ENCODE assay signal across 1 cellular context in genomic region chr9:85741875-85742629, GRCh38.
TF ChIP-seq lines count a peak whose summit lies in the region.

A gene with protein sequence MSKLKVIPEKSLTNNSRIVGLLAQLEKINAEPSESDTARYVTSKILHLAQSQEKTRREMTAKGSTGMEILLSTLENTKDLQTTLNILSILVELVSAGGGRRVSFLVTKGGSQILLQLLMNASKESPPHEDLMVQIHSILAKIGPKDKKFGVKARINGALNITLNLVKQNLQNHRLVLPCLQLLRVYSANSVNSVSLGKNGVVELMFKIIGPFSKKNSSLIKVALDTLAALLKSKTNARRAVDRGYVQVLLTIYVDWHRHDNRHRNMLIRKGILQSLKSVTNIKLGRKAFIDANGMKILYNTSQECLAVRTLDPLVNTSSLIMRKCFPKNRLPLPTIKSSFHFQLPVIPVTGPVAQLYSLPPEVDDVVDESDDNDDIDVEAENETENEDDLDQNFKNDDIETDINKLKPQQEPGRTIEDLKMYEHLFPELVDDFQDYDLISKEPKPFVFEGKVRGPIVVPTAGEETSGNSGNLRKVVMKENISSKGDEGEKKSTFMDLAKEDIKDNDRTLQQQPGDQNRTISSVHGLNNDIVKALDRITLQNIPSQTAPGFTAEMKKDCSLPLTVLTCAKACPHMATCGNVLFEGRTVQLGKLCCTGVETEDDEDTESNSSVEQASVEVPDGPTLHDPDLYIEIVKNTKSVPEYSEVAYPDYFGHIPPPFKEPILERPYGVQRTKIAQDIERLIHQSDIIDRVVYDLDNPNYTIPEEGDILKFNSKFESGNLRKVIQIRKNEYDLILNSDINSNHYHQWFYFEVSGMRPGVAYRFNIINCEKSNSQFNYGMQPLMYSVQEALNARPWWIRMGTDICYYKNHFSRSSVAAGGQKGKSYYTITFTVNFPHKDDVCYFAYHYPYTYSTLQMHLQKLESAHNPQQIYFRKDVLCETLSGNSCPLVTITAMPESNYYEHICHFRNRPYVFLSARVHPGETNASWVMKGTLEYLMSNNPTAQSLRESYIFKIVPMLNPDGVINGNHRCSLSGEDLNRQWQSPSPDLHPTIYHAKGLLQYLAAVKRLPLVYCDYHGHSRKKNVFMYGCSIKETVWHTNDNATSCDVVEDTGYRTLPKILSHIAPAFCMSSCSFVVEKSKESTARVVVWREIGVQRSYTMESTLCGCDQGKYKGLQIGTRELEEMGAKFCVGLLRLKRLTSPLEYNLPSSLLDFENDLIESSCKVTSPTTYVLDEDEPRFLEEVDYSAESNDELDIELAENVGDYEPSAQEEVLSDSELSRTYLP (minus strand): TSS chr9:85741954. CDS start chr9:85712533, 29,421 bp downstream.

TF ChIP-seq in HEK293, 187 proteins besides CTCF, POLR2A, EP300 and RAD21 (continued from another document and continues in another):
- TF ChIP-seq ZNF148 (tag by site-specific recombination; IDR thresholded peaks at IDR 0.05; ENCODE audit: borderline replicate concordance) (no peak), ZNF214 (tag by site-specific recombination; IDR thresholded peaks at IDR 0.05; ENCODE audit: borderline replicate concordance) (no peak), ZNF174 (tag by site-specific recombination; IDR thresholded peaks at IDR 0.05) (no peak), ZNF555 (tag by site-specific recombination; conservative IDR thresholded peaks at IDR 0.05) (no peak), KLF1 (tag by site-specific recombination; IDR thresholded peaks at IDR 0.05) (peak; percentile 87), ZNF621 (tag by site-specific recombination; IDR thresholded peaks at IDR 0.05) (no peak), IKZF3 (tag by site-specific recombination; IDR thresholded peaks at IDR 0.05) (peak; percentile 88), KLF10 (tag by site-specific recombination; IDR thresholded peaks at IDR 0.05) (peak; percentile 97), ZNF596 (tag by site-specific recombination; IDR thresholded peaks at IDR 0.05) (no peak), ZNF248 (tag by site-specific recombination; IDR thresholded peaks at IDR 0.05) (no peak), ZNF266 (tag by site-specific recombination; IDR thresholded peaks at IDR 0.05; ENCODE audit: low read depth) (no peak), GFI1B (tag by site-specific recombination; IDR thresholded peaks at IDR 0.05) (peak; percentile 80), ZXDB (tag by site-specific recombination; IDR thresholded peaks at IDR 0.05) (peak; percentile 55), ZNF510 (tag by site-specific recombination; IDR thresholded peaks at IDR 0.05; ENCODE audit: insufficient replicate concordance) (no peak), ZNF624 (tag by site-specific recombination; IDR thresholded peaks at IDR 0.05) (no peak), ZNF837 (tag by site-specific recombination; IDR thresholded peaks at IDR 0.05) (no peak), ZNF121 (tag by site-specific recombination; IDR thresholded peaks at IDR 0.05) (no peak), ZBTB7A (tag by site-specific recombination; IDR thresholded peaks at IDR 0.05; ENCODE audit: low read depth) (no peak), ZNF600 (tag by site-specific recombination; IDR thresholded peaks at IDR 0.05) (peak; percentile 57), ZBTB8A (tag by site-specific recombination; IDR thresholded peaks at IDR 0.05) (peak; percentile 10), ZNF776 (tag by site-specific recombination; IDR thresholded peaks at IDR 0.05; ENCODE audit: borderline replicate concordance) (no peak), ZNF169 (tag by site-specific recombination; IDR thresholded peaks at IDR 0.05) (no peak), ZNF791 (tag by site-specific recombination; IDR thresholded peaks at IDR 0.05) (no peak), PBX3 (CRISPR knock-in tag; IDR thresholded peaks at IDR 0.05) (peak; percentile 87), ZNF747 (tag by site-specific recombination; IDR thresholded peaks at IDR 0.05) (no peak), TSHZ1 (tag by site-specific recombination; IDR thresholded peaks at IDR 0.05; ENCODE audit: borderline replicate concordance) (peak; percentile 5; the same call in 1 of the 2 replicates), HOXA7 (CRISPR knock-in tag; IDR thresholded peaks at IDR 0.05; ENCODE audit: borderline replicate concordance) (no peak), ZFP69B (tag by site-specific recombination; IDR thresholded peaks at IDR 0.05) (peak; percentile 72), OSR2 (tag by site-specific recombination; IDR thresholded peaks at IDR 0.05) (no peak; the same call in 1 of the 2 replicates), ZNF138 (tag by site-specific recombination; IDR thresholded peaks at IDR 0.05; ENCODE audit: borderline replicate concordance) (no peak), ZFP3 (tag by site-specific recombination; IDR thresholded peaks at IDR 0.05; ENCODE audit: low read depth) (no peak), ZNF19 (tag by site-specific recombination; IDR thresholded peaks at IDR 0.05; ENCODE audit: low read depth) (no peak), YY1 (tag by site-specific recombination; IDR thresholded peaks at IDR 0.05) (no peak), PATZ1 (tag by site-specific recombination; IDR thresholded peaks at IDR 0.05) (peak; percentile 97), OVOL3 (tag by site-specific recombination; IDR thresholded peaks at IDR 0.05) (no peak), ZNF239 (tag by site-specific recombination; IDR thresholded peaks at IDR 0.05) (no peak), BCL11B (tag by site-specific recombination; IDR thresholded peaks at IDR 0.05; ENCODE audit: low read depth) (no peak)
- TF ChIP-seq, protein P1, sequence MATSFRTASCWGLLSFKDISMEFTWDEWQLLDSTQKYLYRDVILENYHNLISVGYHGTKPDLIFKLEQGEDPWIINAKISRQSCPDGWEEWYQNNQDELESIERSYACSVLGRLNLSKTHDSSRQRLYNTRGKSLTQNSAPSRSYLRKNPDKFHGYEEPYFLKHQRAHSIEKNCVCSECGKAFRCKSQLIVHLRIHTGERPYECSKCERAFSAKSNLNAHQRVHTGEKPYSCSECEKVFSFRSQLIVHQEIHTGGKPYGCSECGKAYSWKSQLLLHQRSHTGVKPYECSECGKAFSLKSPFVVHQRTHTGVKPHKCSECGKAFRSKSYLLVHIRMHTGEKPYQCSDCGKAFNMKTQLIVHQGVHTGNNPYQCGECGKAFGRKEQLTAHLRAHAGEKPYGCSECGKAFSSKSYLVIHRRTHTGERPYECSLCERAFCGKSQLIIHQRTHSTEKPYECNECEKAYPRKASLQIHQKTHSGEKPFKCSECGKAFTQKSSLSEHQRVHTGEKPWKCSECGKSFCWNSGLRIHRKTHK (tag by site-specific recombination; IDR thresholded peaks at IDR 0.05): no peak
- TF ChIP-seq, protein P2, sequence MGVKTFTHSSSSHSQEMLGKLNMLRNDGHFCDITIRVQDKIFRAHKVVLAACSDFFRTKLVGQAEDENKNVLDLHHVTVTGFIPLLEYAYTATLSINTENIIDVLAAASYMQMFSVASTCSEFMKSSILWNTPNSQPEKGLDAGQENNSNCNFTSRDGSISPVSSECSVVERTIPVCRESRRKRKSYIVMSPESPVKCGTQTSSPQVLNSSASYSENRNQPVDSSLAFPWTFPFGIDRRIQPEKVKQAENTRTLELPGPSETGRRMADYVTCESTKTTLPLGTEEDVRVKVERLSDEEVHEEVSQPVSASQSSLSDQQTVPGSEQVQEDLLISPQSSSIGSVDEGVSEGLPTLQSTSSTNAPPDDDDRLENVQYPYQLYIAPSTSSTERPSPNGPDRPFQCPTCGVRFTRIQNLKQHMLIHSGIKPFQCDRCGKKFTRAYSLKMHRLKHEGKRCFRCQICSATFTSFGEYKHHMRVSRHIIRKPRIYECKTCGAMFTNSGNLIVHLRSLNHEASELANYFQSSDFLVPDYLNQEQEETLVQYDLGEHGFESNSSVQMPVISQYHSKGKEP (tag by site-specific recombination; IDR thresholded peaks at IDR 0.05): no peak
- TF ChIP-seq, protein P3, sequence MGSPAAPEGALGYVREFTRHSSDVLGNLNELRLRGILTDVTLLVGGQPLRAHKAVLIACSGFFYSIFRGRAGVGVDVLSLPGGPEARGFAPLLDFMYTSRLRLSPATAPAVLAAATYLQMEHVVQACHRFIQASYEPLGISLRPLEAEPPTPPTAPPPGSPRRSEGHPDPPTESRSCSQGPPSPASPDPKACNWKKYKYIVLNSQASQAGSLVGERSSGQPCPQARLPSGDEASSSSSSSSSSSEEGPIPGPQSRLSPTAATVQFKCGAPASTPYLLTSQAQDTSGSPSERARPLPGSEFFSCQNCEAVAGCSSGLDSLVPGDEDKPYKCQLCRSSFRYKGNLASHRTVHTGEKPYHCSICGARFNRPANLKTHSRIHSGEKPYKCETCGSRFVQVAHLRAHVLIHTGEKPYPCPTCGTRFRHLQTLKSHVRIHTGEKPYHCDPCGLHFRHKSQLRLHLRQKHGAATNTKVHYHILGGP (tag by site-specific recombination; IDR thresholded peaks at IDR 0.05): no peak
- TF ChIP-seq, protein P4, sequence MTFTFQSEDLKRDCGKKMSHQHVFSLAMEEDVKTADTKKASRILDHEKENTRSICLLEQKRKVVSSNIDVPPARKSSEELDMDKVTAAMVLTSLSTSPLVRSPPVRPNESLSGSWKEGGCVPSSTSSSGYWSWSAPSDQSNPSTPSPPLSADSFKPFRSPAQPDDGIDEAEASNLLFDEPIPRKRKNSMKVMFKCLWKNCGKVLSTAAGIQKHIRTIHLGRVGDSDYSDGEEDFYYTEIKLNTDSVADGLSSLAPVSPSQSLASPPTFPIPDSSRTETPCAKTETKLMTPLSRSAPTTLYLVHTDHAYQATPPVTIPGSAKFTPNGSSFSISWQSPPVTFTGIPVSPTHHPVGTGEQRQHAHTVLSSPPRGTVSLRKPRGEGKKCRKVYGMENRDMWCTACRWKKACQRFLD (tag by site-specific recombination; IDR thresholded peaks at IDR 0.05): no peak
